In genomic region chr2:172846551-172846950, GRCh38 we compare ENCODE assay signal across 30 cellular contexts.
"Had no signal": no experiment of that assay in that cellular context is flagged by ENCODE, and none has a peak within 500 bp of the region (broad histone marks: within the 10 kb centered on the region; RNA-seq: fewer than 3 reads in every experiment).

No MANE protein-coding gene starts in this region.

- H3K4me3 ChIP-seq: pancreas, prostate gland, right lobe of liver, sigmoid colon, skin epidermis, smooth muscle cell, spleen, suprapubic skin, testis, tibial artery, transverse colon, upper lobe of left lung, vagina had no signal

- H3K4me1 ChIP-seq: prostate gland, right lobe of liver, sigmoid colon, spleen, testis, transverse colon had no signal

- H3K4me2 ChIP-seq: smooth muscle cell had no signal

- H3K36me3 ChIP-seq: neutrophil, pancreas, prostate gland, right lobe of liver, sigmoid colon, spleen, suprapubic skin, tibial artery, transverse colon, upper lobe of left lung, vagina had no signal

- ATAC-seq: naive thymus-derived CD8-positive, alpha-beta T cell; pancreas; right lobe of liver; stimulated activated memory B cell treated with anti-CD40 and anti-IgM and Interleukin-4, amounts not matched to agents 10 μg/mL and 1 μg/mL and 100 μg/mL, for 72 hours; stimulated activated naive CD8-positive, alpha-beta T cell treated with anti-CD3 and anti-CD28 coated beads, Interleukin-15, amount 100 ng/mL, for 72 hours; stimulated activated naive CD8-positive, alpha-beta T cell treated with anti-CD3 and anti-CD28 coated beads, Interleukin-15, Interleukin-2, amounts not matched to agents 100 U/mL and 50 U/mL, for 24 hours had no signal

- H3K27me3 ChIP-seq: neutrophil, pancreas, right lobe of liver, sigmoid colon, spleen, suprapubic skin, testis, tibial artery, transverse colon, upper lobe of left lung, vagina had no signal

- H3K9me3 ChIP-seq: pancreas, prostate gland, right lobe of liver, sigmoid colon, suprapubic skin, testis, transverse colon, upper lobe of left lung, vagina had no signal

- H3K27ac ChIP-seq: neutrophil, pancreas, prostate gland, right lobe of liver, sigmoid colon, skin epidermis, spleen, suprapubic skin, testis, tibial artery, transverse colon, upper lobe of left lung, vagina had no signal

- DNase-seq: naive B cell; naive thymus-derived CD8-positive, alpha-beta T cell; nephron progenitor cell; nucleus accumbens; pancreas; retina; right cardiac atrium; right lobe of liver; sigmoid colon; spleen; stimulated activated CD4-positive, alpha-beta T cell treated with anti-CD3 and anti-CD28 coated beads, Interleukin-12 subunit alpha, Interleukin-12 subunit beta, amount 100 ng/mL, for 4 hours; stimulated activated CD4-positive, alpha-beta T cell treated with anti-CD3 and anti-CD28 coated beads, Interleukin-1b, Interleukin-23, amount 100 ng/mL, for 48 hours; stimulated activated CD4-positive, alpha-beta T cell treated with anti-CD3 and anti-CD28 coated beads, Interleukin-4, amount 100 ng/mL, for 1 hour; stimulated activated CD4-positive, alpha-beta T cell treated with anti-CD3 and anti-CD28 coated beads, Interleukin-4, amount 100 ng/mL, for 4 hours; stimulated activated CD8-positive, alpha-beta memory T cell treated with anti-CD3 and anti-CD28 coated beads, Interleukin-4, amount 100 ng/mL, for 48 hours; stimulated activated naive CD4-positive, alpha-beta T cell; stimulated activated naive CD8-positive, alpha-beta T cell treated with anti-CD3 and anti-CD28 coated beads, Interleukin-15, amount 100 ng/mL, for 72 hours; stimulated activated naive CD8-positive, alpha-beta T cell treated with anti-CD3 and anti-CD28 coated beads, Interleukin-15, Interleukin-2, amounts not matched to agents 100 U/mL and 50 U/mL, for 24 hours; substantia nigra; testis; tibial artery; transverse colon had no signal
